16 cellular contexts compared by ENCODE assay signal in genomic region chr7:74475987-74476350, GRCh38. TPM values are rescaled to one million over a fixed set of nuclear protein-coding genes. Genes with fewer than 3 reads are reported as not detected.
DNase-seq lines count a peak whose midpoint lies in the region; ATAC-seq and TF ChIP-seq lines count a peak whose summit lies in the region.
"Had no signal": no experiment of that assay in that cellular context is flagged by ENCODE, and none has a peak within 500 bp of the region (broad histone marks: within the 10 kb centered on the region; RNA-seq: fewer than 3 reads in every experiment).

No MANE protein-coding gene starts in this region.

- CTCF ChIA-PET in HEK293 (lab: Yijun Ruan, JAX): interaction anchor here (0.6 kb wide), 1 partner anchor 73 kb away, joined by 3 read pairs; no protein-coding TSS in a partner anchor
- CTCF ChIA-PET in PC-9 (lab: Charles Lee): interaction anchor here (0.6 kb wide), 1 partner anchor 175 kb away, joined by 9 read pairs; no protein-coding TSS in a partner anchor
- CTCF ChIA-PET in activated naive CD4-positive, alpha-beta T cell treated with anti-CD3 and anti-CD28 coated beads, Interleukin-2, amount 10 ng/mL, durations not matched to agents 7 days and 5 days (lab: Charles Lee): no interaction called here
- CTCF ChIA-PET in A673 (lab: Charles Lee): no interaction called here

- H3K4me1 Mint-ChIP-seq in activated naive CD4-positive, alpha-beta T cell treated with anti-CD3 and anti-CD28 coated beads, Interleukin-2, amount 10 ng/mL, durations not matched to agents 7 days and 5 days: peaks cover 3% of the 10 kb centered on the region
- H3K4me1 Mint-ChIP-seq: activated CD4-positive, alpha-beta memory T cell treated with anti-CD3 and anti-CD28 coated beads, Interleukin-2, amount 10 ng/mL, durations not matched to agents 7 days and 5 days had no signal

- 98% methylated on average over 8 of the region's 8 CpGs for WGBS in hepatocyte (ENCODE audit: low lambda C conversion rate, missing lambda C conversion rate)
- WGBS in stomach, 5 donors: 70 to 89% (median 77%) methylated on average over 8 of the region's 8 CpGs

- no peak for TF ChIP-seq EP300 in stomach (IDR thresholded peaks at IDR 0.05)

- H3K4me2 ChIP-seq in PC-9 (peak overlapping the region; percentile 64), hepatocyte (no peak overlapping the region)

- H3K27ac Mint-ChIP-seq in activated naive CD4-positive, alpha-beta T cell treated with anti-CD3 and anti-CD28 coated beads, Interleukin-2, amount 10 ng/mL, durations not matched to agents 7 days and 5 days: no peak overlapping the region
- H3K27ac Mint-ChIP-seq: activated CD4-positive, alpha-beta memory T cell treated with anti-CD3 and anti-CD28 coated beads, Interleukin-2, amount 10 ng/mL, durations not matched to agents 7 days and 5 days; immature natural killer cell had no signal

- H3K4me3 ChIP-seq in HEK293 (ENCODE audit: low read depth, low read length) (no peak overlapping the region), PC-9 (no peak overlapping the region), hepatocyte (no peak overlapping the region), stomach (no peak overlapping the region), A673 (ENCODE audit: low read depth, low read length, poor library complexity, severe bottlenecking) (no peak overlapping the region)
- H3K4me3 ChIP-seq: BLaER1 had no signal

- peaks cover 21% of the 10 kb centered on the region for H3K79me2 ChIP-seq in PC-9 (ENCODE audit: low read depth)
- H3K79me2 ChIP-seq in hepatocyte: peaks cover 96% of the 10 kb centered on the region

- H3K36me3 ChIP-seq in HEK293 (ENCODE audit: control insufficient read depth in 2 of 2, insufficient read depth in 1 of 2, low read length in 2 of 2): no peaks in the 10 kb centered on the region; a peak in 1 of 3 replicates
- no peaks in the 10 kb centered on the region for H3K36me3 ChIP-seq in PC-9 (ENCODE audit: low read depth)
- no peaks in the 10 kb centered on the region for H3K36me3 ChIP-seq in hepatocyte (replicated peaks; ENCODE audit: insufficient read depth, low read depth)
- no peaks in the 10 kb centered on the region for H3K36me3 ChIP-seq in stomach
- no peaks in the 10 kb centered on the region for H3K36me3 ChIP-seq in A673 (ENCODE audit: insufficient read depth, low read length, poor library complexity, severe bottlenecking)

- H2AFZ ChIP-seq in PC-9: no peak overlapping the region
- H2AFZ ChIP-seq in hepatocyte: no peak overlapping the region

- H3K9me3 ChIP-seq in HEK293 (ENCODE audit: control insufficient read depth, insufficient read depth, low read depth, low read length): no peaks in the 10 kb centered on the region
- no peaks in the 10 kb centered on the region for H3K9me3 ChIP-seq in PC-9 (ENCODE audit: insufficient read depth, low read depth)
- no peaks in the 10 kb centered on the region for H3K9me3 ChIP-seq in hepatocyte (ENCODE audit: low read depth)
- H3K9me3 ChIP-seq in stomach: no peaks in the 10 kb centered on the region
- no peaks in the 10 kb centered on the region for H3K9me3 ChIP-seq in A673 (ENCODE audit: low read depth, low read length, poor library complexity, severe bottlenecking)
- H3K9me3 ChIP-seq: BLaER1 had no signal

- H3K9me2 ChIP-seq in PC-9 (ENCODE audit: insufficient read depth) (no peaks in the 10 kb centered on the region), hepatocyte (replicated peaks; ENCODE audit: insufficient read depth) (no peaks in the 10 kb centered on the region)

- H3K9me3 Mint-ChIP-seq in activated naive CD4-positive, alpha-beta T cell treated with anti-CD3 and anti-CD28 coated beads, Interleukin-2, amount 10 ng/mL, durations not matched to agents 7 days and 5 days: no peaks in the 10 kb centered on the region
- H3K9me3 Mint-ChIP-seq: activated CD4-positive, alpha-beta memory T cell treated with anti-CD3 and anti-CD28 coated beads, Interleukin-2, amount 10 ng/mL, durations not matched to agents 7 days and 5 days; H9; immature natural killer cell had no signal

- H3K27me3 Mint-ChIP-seq in activated naive CD4-positive, alpha-beta T cell treated with anti-CD3 and anti-CD28 coated beads, Interleukin-2, amount 10 ng/mL, durations not matched to agents 7 days and 5 days: peaks cover 22% of the 10 kb centered on the region

- no TSS peak for BruUV-seq in PC-9 (replicated peaks; lab: Mats Ljungman, UMichigan)
- no TSS peak for BruUV-seq in A673 (replicated peaks; lab: Mats Ljungman, UMichigan)

- H4K20me1 ChIP-seq in PC-9 (ENCODE audit: insufficient read depth) (no peaks in the 10 kb centered on the region), hepatocyte (ENCODE audit: insufficient read depth, poor library complexity, severe bottlenecking) (peaks cover 51% of the 10 kb centered on the region)

- no peak overlapping the region for H3K4me3 Mint-ChIP-seq in activated naive CD4-positive, alpha-beta T cell treated with anti-CD3 and anti-CD28 coated beads, Interleukin-2, amount 10 ng/mL, durations not matched to agents 7 days and 5 days
- H3K4me3 Mint-ChIP-seq: activated CD4-positive, alpha-beta memory T cell treated with anti-CD3 and anti-CD28 coated beads, Interleukin-2, amount 10 ng/mL, durations not matched to agents 7 days and 5 days; H9; immature natural killer cell had no signal

- POLR2A ChIA-PET in HEK293 (lab: Yijun Ruan, JAX) (no interaction called here), PC-9 (lab: Charles Lee; ENCODE audit: unreplicated experiment) (interaction anchor here (0.6 kb wide), 1 partner anchor 118 kb away, joined by 13 read pairs; no protein-coding TSS in a partner anchor), A673 (lab: Charles Lee; ENCODE audit: low non-redundant PET) (no interaction called here)

- peaks cover 44% of the 10 kb centered on the region; the same call in 1 of the 2 replicates for H3F3A ChIP-seq in PC-9 (ENCODE audit: insufficient read depth, low read depth)

- intact Hi-C loops in PC-9 (cut with micrococcal nuclease; ENCODE audit: unreplicated experiment) (loop anchor here (1.0 to 10.0 kb wide), 6 partner anchors 11 to 183 kb away; no protein-coding TSS in a partner anchor), stomach (cut with DNase I; ENCODE audit: low total_unique reads) (no loop called here), A673 (cut with micrococcal nuclease; ENCODE audit: unreplicated experiment) (no loop called here)

- no peak for DNase-seq in PC-9
- DNase-seq in hepatocyte (ENCODE audit: low spot score): no peak
- DNase-seq in stomach: no peak
- no peak for DNase-seq in activated naive CD4-positive, alpha-beta T cell treated with anti-CD3 and anti-CD28 coated beads, Interleukin-2, amount 10 ng/mL, durations not matched to agents 7 days and 5 days
- no peak for DNase-seq in A673 (ENCODE audit: low spot score)
- DNase-seq: activated CD4-positive, alpha-beta memory T cell treated with anti-CD3 and anti-CD28 coated beads, Interleukin-2, amount 10 ng/mL, durations not matched to agents 7 days and 5 days; H9; immature natural killer cell; Kasumi-1; mesendoderm; NCI-H1694; NCI-H524; stimulated activated CD4-positive, alpha-beta T cell treated with anti-CD3 and anti-CD28 coated beads, Interleukin-2, amount 100 ng/mL, for 24 hours had no signal

- ATAC-seq in HG02852 (IDR thresholded peaks at IDR 0.05; ENCODE audit: unreplicated experiment): no peak

- peaks cover 17% of the 10 kb centered on the region for H3K4me1 ChIP-seq in HEK293 (ENCODE audit: control insufficient read depth, insufficient read depth, low read length)
- peaks cover 68% of the 10 kb centered on the region for H3K4me1 ChIP-seq in PC-9 (replicated peaks; ENCODE audit: insufficient read depth)
- H3K4me1 ChIP-seq in hepatocyte (ENCODE audit: insufficient read depth): peaks cover 45% of the 10 kb centered on the region
- peaks cover 54 to 77% (median 64%) of the 10 kb centered on the region in 4 donors for H3K4me1 ChIP-seq in stomach
- H3K4me1 ChIP-seq in A673 (ENCODE audit: insufficient read depth, low read length, poor library complexity, severe bottlenecking): peaks cover 23% of the 10 kb centered on the region

- no peaks in the 10 kb centered on the region for H3K36me3 Mint-ChIP-seq in activated naive CD4-positive, alpha-beta T cell treated with anti-CD3 and anti-CD28 coated beads, Interleukin-2, amount 10 ng/mL, durations not matched to agents 7 days and 5 days
- H3K36me3 Mint-ChIP-seq: immature natural killer cell had no signal

- H3K27ac ChIP-seq in HEK293 (ENCODE audit: extremely low read depth, low read depth, low read length) (no peak overlapping the region), PC-9 (peak overlapping the region; percentile 84), hepatocyte (peak overlapping the region; percentile 5), stomach (peak overlapping the region in 4 of 5 donors; percentile 89 to 98 (median 94)), A673 (ENCODE audit: low read depth, low read length, poor library complexity, severe bottlenecking) (no peak overlapping the region)
- H3K27ac ChIP-seq: BLaER1 had no signal

- H3K27me3 ChIP-seq in PC-9 (ENCODE audit: insufficient read depth, low read depth) (no peaks in the 10 kb centered on the region), hepatocyte (no peaks in the 10 kb centered on the region), stomach (peaks cover 0 to 5% (median 0%) of the 10 kb centered on the region in 3 donors), A673 (replicated peaks; ENCODE audit: insufficient read depth, low read depth, low read length, poor library complexity) (no peaks in the 10 kb centered on the region)
- H3K27me3 ChIP-seq: BLaER1 had no signal

- no peak for TF ChIP-seq POLR2A in stomach (IDR thresholded peaks at IDR 0.05)

- TF ChIP-seq CTCF in HEK293 (tag by site-specific recombination; IDR thresholded peaks at IDR 0.05) (no peak), PC-9 (conservative IDR thresholded peaks at IDR 0.05) (no peak), hepatocyte (IDR thresholded peaks at IDR 0.05; ENCODE audit: poor library complexity) (no peak), stomach (IDR thresholded peaks at IDR 0.05) (no peak), A673 (conservative IDR thresholded peaks at IDR 0.05; ENCODE audit: low read depth, low read length) (no peak)

TF ChIP-seq in HEK293, 187 proteins besides CTCF, POLR2A, EP300 and RAD21 (continues in another document):
- peak; percentile 74 for TF ChIP-seq ZFP69B (tag by site-specific recombination; IDR thresholded peaks at IDR 0.05)

RNA-seq across cellular contexts. Expression of gene GTF2IRD1, which starts 22.3 kb away (rescaled TPM):
- total RNA-seq in PC-9 (2021): 44.0 and 46.7 TPM in 2 replicates
- 27.8 and 34.9 TPM in 2 replicates for total RNA-seq in hepatocyte
- 39.6 and 46.7 TPM in 2 replicates for polyA plus RNA-seq in hepatocyte
- 10 to 100 TPM in 4 of 5 donors, 1 to 10 TPM in 1; 9.3 to 40.8 (median 19.6) TPM for total RNA-seq in stomach
- 10 to 100 TPM in 1 of 3 donors, 1 to 10 TPM in 2; 8.0 to 41.1 (median 8.4) TPM for polyA plus RNA-seq in stomach
- total RNA-seq in A673 (2021): 73.6 and 80.4 TPM in 2 replicates
- polyA plus RNA-seq: immature natural killer cell had no signal

Comparison
In these comparisons a context has a peak if more than half of its experiments do, and no peak if none do; other contexts are left out.
1. H3K27ac ChIP-seq: peak in PC-9 (single experiment), hepatocyte (single experiment) and stomach (4 of 5); none in HEK293 (single experiment) and A673 (single experiment).
2. CTCF ChIA-PET loops: an anchor here in HEK293 (0.6 kb wide) and PC-9 (0.6 kb wide); none called in activated naive CD4-positive, alpha-beta T cell treated with anti-CD3 and anti-CD28 coated beads, Interleukin-2, amount 10 ng/mL, durations not matched to agents 7 days and 5 days and A673.